8 cellular contexts compared by ENCODE assay signal in the genomic region with DNA sequence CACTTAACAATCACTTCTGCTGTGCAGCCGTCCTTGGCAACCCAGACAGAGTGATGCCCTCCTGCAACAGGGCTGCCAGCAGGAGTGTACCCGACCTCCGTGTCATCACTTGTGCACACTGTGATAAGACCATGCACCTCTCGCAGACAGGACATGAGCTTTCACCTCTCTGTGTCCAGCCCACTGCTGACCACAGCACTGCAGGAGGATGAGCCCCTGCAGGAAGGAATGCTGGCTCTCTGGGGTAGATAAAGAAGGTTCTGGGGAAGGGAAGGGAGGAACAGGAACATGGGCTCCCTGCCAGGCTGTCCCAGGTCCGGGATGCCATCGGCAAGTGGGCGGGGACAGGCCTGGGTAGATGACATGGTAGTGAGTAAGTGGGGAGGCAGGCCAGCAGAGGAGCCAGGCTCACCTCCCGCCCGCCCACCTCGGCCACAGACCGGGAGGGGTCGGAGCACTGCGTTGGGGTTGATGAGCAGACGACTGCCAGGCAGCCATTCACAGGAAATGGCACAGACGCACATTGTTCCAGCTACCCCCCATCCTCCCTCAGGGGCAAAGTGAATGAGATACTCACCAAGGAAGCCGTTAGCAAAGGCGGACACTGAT. TPM values are rescaled to one million over a fixed set of nuclear protein-coding genes. Genes with fewer than 3 reads are reported as not detected.
DNase-seq lines count a peak whose midpoint lies in the region; ATAC-seq and TF ChIP-seq lines count a peak whose summit lies in the region.

No MANE protein-coding gene starts in this region.

- no peak overlapping the region for H3K27ac ChIP-seq in BLaER1

- peak overlapping the region; percentile 89 for H3K4me3 Mint-ChIP-seq in T-helper 17 cell
- H3K4me3 Mint-ChIP-seq in nephron progenitor cell = no peak overlapping the region

- H3K36me3 Mint-ChIP-seq in T-helper 17 cell (ENCODE audit: low read depth) (no peaks in the 10 kb centered on the region), nephron progenitor cell (ENCODE audit: low read depth) (no peaks in the 10 kb centered on the region)

- no peaks in the 10 kb centered on the region for H3K27me3 ChIP-seq in BLaER1

- H4K20me1 ChIP-seq in BLaER1 = no peaks in the 10 kb centered on the region

- peak; percentile 27 to 56 (median 39) for DNase-seq in T-helper 17 cell
- peak; percentile 93 for DNase-seq in amniotic stem cell (lab: John Stamatoyannopoulos, UW)
- no peak for DNase-seq in nephron progenitor cell
- no peak for DNase-seq in pons (ENCODE audit: low spot score)

- peaks cover 77% of the 10 kb centered on the region for H3K4me1 ChIP-seq in BLaER1

- no peak overlapping the region for H3K9ac ChIP-seq in BLaER1

- H3K27ac Mint-ChIP-seq in T-helper 17 cell (peak overlapping the region; percentile 92), nephron progenitor cell (peak overlapping the region; percentile 30)

- no peaks in the 10 kb centered on the region for H3K36me3 ChIP-seq in BLaER1

- no peak for TF ChIP-seq CTCF in nephron progenitor cell (IDR thresholded peaks at IDR 0.05)

- peak overlapping the region; percentile 84 for H3K4me2 ChIP-seq in BLaER1

- peak; percentile 69 for ATAC-seq in T-helper 17 cell
- no peak for ATAC-seq in GM21619 (IDR thresholded peaks at IDR 0.05; ENCODE audit: unreplicated experiment)
- ATAC-seq in GM21529 (IDR thresholded peaks at IDR 0.05; ENCODE audit: unreplicated experiment) = no peak
- ATAC-seq in HG02571 (IDR thresholded peaks at IDR 0.05; ENCODE audit: unreplicated experiment) = no peak

- H3K9me3 Mint-ChIP-seq in nephron progenitor cell = no peaks in the 10 kb centered on the region

- H3K27me3 Mint-ChIP-seq in T-helper 17 cell (no peaks in the 10 kb centered on the region), nephron progenitor cell (ENCODE audit: low read depth, poor library complexity) (peaks cover 1% of the 10 kb centered on the region)

- H3K9me3 ChIP-seq in BLaER1 (peaks cover 4% of the 10 kb centered on the region; the same call in 1 of the 2 replicates), T-helper 17 cell (ENCODE audit: control insufficient read depth, low read length, poor library complexity, severe bottlenecking) (no peaks in the 10 kb centered on the region)

- H3K4me1 Mint-ChIP-seq in T-helper 17 cell (peaks cover 74% of the 10 kb centered on the region), nephron progenitor cell (peaks cover 53% of the 10 kb centered on the region)

- H3K4me3 ChIP-seq in BLaER1 = no peak overlapping the region

RNA-seq across cellular contexts. Expression of a gene that starts 18.6 kb away (rescaled TPM):
- 1 to 10 TPM; 1.9 to 2.6 TPM for total RNA-seq in T-helper 17 cell

RNA-seq across cellular contexts. Expression of a gene that starts 54.5 kb away (rescaled TPM):
- not detected for total RNA-seq in T-helper 17 cell

Comparison
In these comparisons a context has a peak if more than half of its experiments do, and no peak if none do; other contexts are left out.
1. DNase-seq: peak in T-helper 17 cell (3 of 3) and amniotic stem cell (single experiment); none in nephron progenitor cell (single experiment) and pons (single experiment).